11 cellular contexts compared by ENCODE assay signal in the genomic region with DNA sequence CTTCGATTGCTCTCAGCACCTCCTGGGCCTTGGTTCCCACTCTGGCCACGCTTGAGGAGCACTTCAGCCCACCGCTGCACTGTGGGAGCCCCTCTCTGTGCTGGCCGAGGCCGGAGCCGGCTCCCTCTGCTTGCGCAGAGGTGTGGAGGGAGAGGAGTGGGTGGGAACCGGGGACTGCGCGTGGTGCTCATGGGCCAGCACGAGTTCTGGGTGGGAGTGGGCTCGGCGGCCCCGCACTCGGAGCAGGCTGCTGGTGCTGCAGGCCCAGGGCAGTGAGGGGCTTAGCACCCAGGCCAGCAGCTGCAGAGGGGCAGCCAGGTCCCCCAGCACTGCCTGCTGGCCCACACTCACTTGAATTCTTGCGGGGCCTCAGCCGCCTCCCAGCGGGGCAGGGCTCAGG. TPM values are rescaled to one million over a fixed set of nuclear protein-coding genes. Genes with fewer than 3 reads are reported as not detected.
"Had no signal": no experiment of that assay in that cellular context is flagged by ENCODE, and none has a peak within 500 bp of the region (broad histone marks: within the 10 kb centered on the region; RNA-seq: fewer than 3 reads in every experiment).

No MANE protein-coding gene starts in this region.

- H3K4me3 ChIP-seq: GM23248, GM23338, HAP-1 had no signal

- ATAC-seq: GM23338, HCT116 had no signal

- H3K4me2 ChIP-seq: GM23338 had no signal

- H3K36me3 ChIP-seq: HAP-1 had no signal

- H2AFZ ChIP-seq: GM23248, GM23338 had no signal

- DNase-seq: GM23248, GOT3, H7, H9, HCEC 1CT, HFFc6 had no signal

- H3K9ac ChIP-seq: GM23248 had no signal

- H3K27ac ChIP-seq: GM23248 had no signal

- H3K9me3 ChIP-seq: HAP-1 had no signal

- H3K4me1 ChIP-seq: HAP-1 had no signal

RNA-seq across cellular contexts. Expression of a gene that starts 12.2 kb away (rescaled TPM):
- total RNA-seq: GM23248, GM23338, H1, H4, H7, H9, HFFc6 had no signal
- polyA plus RNA-seq: GM23248, GM23338, H1 had no signal

RNA-seq across cellular contexts. Expression of a gene that starts 16.1 kb away (rescaled TPM):
- total RNA-seq: GM23248, GM23338, H1, H4, H7, H9, HFFc6 had no signal
- polyA plus RNA-seq: GM23248, GM23338, H1 had no signal

RNA-seq across cellular contexts. Expression of a gene that starts 34.9 kb away (rescaled TPM):
- total RNA-seq: GM23248, GM23338, H1, H4, H7, H9, HFFc6 had no signal
- polyA plus RNA-seq: GM23248, GM23338, H1 had no signal
